8 cellular contexts compared by ENCODE assay signal in genomic region chr11:62538470-62539237, GRCh38. TPM values are rescaled to one million over a fixed set of nuclear protein-coding genes. Genes with fewer than 3 reads are reported as not detected.
DNase-seq lines count a peak whose midpoint lies in the region; ATAC-seq and TF ChIP-seq lines count a peak whose summit lies in the region.

No MANE protein-coding gene starts in this region.

- H3K36me3 ChIP-seq in left lung (peaks cover 2 to 31% of the 10 kb centered on the region in 2 donors), tibial artery (peaks cover 27 to 51% (median 35%) of the 10 kb centered on the region in 3 donors)

- H3K27me3 Mint-ChIP-seq in activated CD4-positive, alpha-beta T cell treated with anti-CD3 and anti-CD28 coated beads, Interleukin-2, amount 10 ng/mL, durations not matched to agents 7 days and 5 days = no peaks in the 10 kb centered on the region
- H3K27me3 Mint-ChIP-seq in activated CD8-positive, alpha-beta T cell treated with anti-CD3 and anti-CD28 coated beads for 36 hours = no peaks in the 10 kb centered on the region

- H3K9me3 ChIP-seq in left lung (no peaks in the 10 kb centered on the region), tibial artery (no peaks in the 10 kb centered on the region)

- peaks cover 23% of the 10 kb centered on the region for H3K36me3 Mint-ChIP-seq in activated CD4-positive, alpha-beta T cell treated with anti-CD3 and anti-CD28 coated beads, Interleukin-2, amount 10 ng/mL, durations not matched to agents 7 days and 5 days (ENCODE audit: low read depth)
- peaks cover 3% of the 10 kb centered on the region for H3K36me3 Mint-ChIP-seq in activated CD8-positive, alpha-beta T cell treated with anti-CD3 and anti-CD28 coated beads for 36 hours (ENCODE audit: low read depth)

- H3K27me3 ChIP-seq in left lung = no peaks in the 10 kb centered on the region
- H3K27me3 ChIP-seq in tibial artery = no peaks in the 10 kb centered on the region

- no peak for TF ChIP-seq CTCF in activated CD8-positive, alpha-beta T cell treated with anti-CD3 and anti-CD28 coated beads for 36 hours (IDR thresholded peaks at IDR 0.05)
- no peak for TF ChIP-seq CTCF in left lung (IDR thresholded peaks at IDR 0.05)
- no peak for TF ChIP-seq CTCF in tibial artery (IDR thresholded peaks at IDR 0.05)

- in situ Hi-C loops in KBM-7 (cut with MboI; ENCODE audit: low pct_unique_long_range_greater_than_20kb, low sequenced_read_pairs) = no loop called here

- H3K4me3 ChIP-seq in left lung (no peak overlapping the region), tibial artery (peak overlapping the region; percentile 86 to 87)

- POLR2A ChIA-PET in activated CD4-positive, alpha-beta T cell treated with anti-CD3 and anti-CD28 coated beads, Interleukin-2, amount 10 ng/mL, durations not matched to agents 7 days and 5 days (lab: Charles Lee) = no interaction called here
- POLR2A ChIA-PET in activated CD8-positive, alpha-beta T cell treated with anti-CD3 and anti-CD28 coated beads for 36 hours (lab: Charles Lee) = interaction anchor here (1.4 to 1.5 kb wide), 2 partner anchors 20 to 41 kb away, joined by 3 to 4 read pairs; no protein-coding TSS in a partner anchor

- H3K4me1 Mint-ChIP-seq in activated CD4-positive, alpha-beta T cell treated with anti-CD3 and anti-CD28 coated beads, Interleukin-2, amount 10 ng/mL, durations not matched to agents 7 days and 5 days = peaks cover 59% of the 10 kb centered on the region
- H3K4me1 Mint-ChIP-seq in activated CD8-positive, alpha-beta T cell treated with anti-CD3 and anti-CD28 coated beads for 36 hours (ENCODE audit: low read depth) = peaks cover 48% of the 10 kb centered on the region

- intact Hi-C loops in activated CD8-positive, alpha-beta T cell treated with anti-CD3 and anti-CD28 coated beads for 36 hours (cut with micrococcal nuclease) = no loop called here
- intact Hi-C loops in left lung (cut with DNase I) = no loop called here
- intact Hi-C loops in tibial artery (cut with DNase I; ENCODE audit: low total_unique reads) = no loop called here

- H3K4me1 ChIP-seq in left lung = peaks cover 60 to 69% of the 10 kb centered on the region in 2 donors
- H3K4me1 ChIP-seq in tibial artery = peaks cover 5 to 90% (median 81%) of the 10 kb centered on the region in 4 donors

- no peak for ATAC-seq in activated CD8-positive, alpha-beta T cell treated with anti-CD3 and anti-CD28 coated beads for 36 hours
- no peak for ATAC-seq in left lung
- no peak for ATAC-seq in HG03039 (IDR thresholded peaks at IDR 0.05; ENCODE audit: unreplicated experiment)

- H3K4me3 Mint-ChIP-seq in activated CD4-positive, alpha-beta T cell treated with anti-CD3 and anti-CD28 coated beads, Interleukin-2, amount 10 ng/mL, durations not matched to agents 7 days and 5 days = peak overlapping the region; percentile 40
- no peak overlapping the region for H3K4me3 Mint-ChIP-seq in activated CD8-positive, alpha-beta T cell treated with anti-CD3 and anti-CD28 coated beads for 36 hours

- DNase-seq in activated CD4-positive, alpha-beta T cell treated with anti-CD3 and anti-CD28 coated beads, Interleukin-2, amount 10 ng/mL, durations not matched to agents 7 days and 5 days = no peak
- DNase-seq in activated CD4-positive, alpha-beta T cell treated with anti-CD3 and anti-CD28 coated beads, Interleukin-2, amount 50 U/mL, for 4 hours = no peak
- no peak for DNase-seq in activated CD8-positive, alpha-beta T cell treated with anti-CD3 and anti-CD28 coated beads for 36 hours
- DNase-seq in left lung (no peak), tibial artery (no peak), KBM-7 (no peak), globus pallidus (ENCODE audit: low spot score) (no peak)

- H3K9me3 Mint-ChIP-seq in activated CD4-positive, alpha-beta T cell treated with anti-CD3 and anti-CD28 coated beads, Interleukin-2, amount 10 ng/mL, durations not matched to agents 7 days and 5 days = no peaks in the 10 kb centered on the region
- no peaks in the 10 kb centered on the region for H3K9me3 Mint-ChIP-seq in activated CD8-positive, alpha-beta T cell treated with anti-CD3 and anti-CD28 coated beads for 36 hours

- CTCF ChIA-PET in activated CD4-positive, alpha-beta T cell treated with anti-CD3 and anti-CD28 coated beads, Interleukin-2, amount 10 ng/mL, durations not matched to agents 7 days and 5 days (lab: Charles Lee) = interaction anchor here (0.6 to 10.0 kb wide), 5 partner anchors 19 to 114 kb away, joined by 3 to 83 read pairs (median 7); no protein-coding TSS in a partner anchor
- CTCF ChIA-PET in activated CD8-positive, alpha-beta T cell treated with anti-CD3 and anti-CD28 coated beads for 36 hours (lab: Charles Lee) = interaction anchor here (1.9 to 10.6 kb wide), 3 partner anchors 13 to 144 kb away, joined by 5 to 186 read pairs (median 18); partner anchors contain the start of gene SCGB1A1

- H3K27ac Mint-ChIP-seq in activated CD4-positive, alpha-beta T cell treated with anti-CD3 and anti-CD28 coated beads, Interleukin-2, amount 10 ng/mL, durations not matched to agents 7 days and 5 days = peak overlapping the region; percentile 69
- peak overlapping the region; percentile 77 for H3K27ac Mint-ChIP-seq in activated CD8-positive, alpha-beta T cell treated with anti-CD3 and anti-CD28 coated beads for 36 hours

- H3K27ac ChIP-seq in left lung (peak overlapping the region; percentile 61 to 96), tibial artery (peak overlapping the region; percentile 98)

RNA-seq across cellular contexts. Expression of gene AHNAK, which starts 8.0 kb away (rescaled TPM):
- 100 to 1,000 TPM; 206 to 237 TPM for total RNA-seq in activated CD4-positive, alpha-beta T cell treated with anti-CD3 and anti-CD28 coated beads, Interleukin-2, amount 10 ng/mL, durations not matched to agents 7 days and 5 days
- 10 to 100 TPM; 41.1 to 43.0 TPM for total RNA-seq in activated CD8-positive, alpha-beta T cell treated with anti-CD3 and anti-CD28 coated beads for 36 hours
- 100 to 1,000 TPM; 437 to 636 TPM for total RNA-seq in left lung

RNA-seq across cellular contexts. Expression of gene EEF1G, which starts 35.0 kb away (rescaled TPM):
- total RNA-seq in activated CD4-positive, alpha-beta T cell treated with anti-CD3 and anti-CD28 coated beads, Interleukin-2, amount 10 ng/mL, durations not matched to agents 7 days and 5 days = 1,000 to 10,000 TPM; 1,239 to 1,470 TPM
- total RNA-seq in activated CD8-positive, alpha-beta T cell treated with anti-CD3 and anti-CD28 coated beads for 36 hours = 1,000 to 10,000 TPM; 1,925 to 1,979 TPM
- total RNA-seq in left lung = 1,000 to 10,000 TPM in 1 of 2 donors, 100 to 1,000 TPM in 1; 973 to 1,076 TPM

RNA-seq across cellular contexts. Expression of gene TUT1, which starts 52.7 kb away (rescaled TPM):
- 10 to 100 TPM; 24.1 to 26.0 TPM for total RNA-seq in activated CD4-positive, alpha-beta T cell treated with anti-CD3 and anti-CD28 coated beads, Interleukin-2, amount 10 ng/mL, durations not matched to agents 7 days and 5 days
- total RNA-seq in activated CD8-positive, alpha-beta T cell treated with anti-CD3 and anti-CD28 coated beads for 36 hours = 10 to 100 TPM; 34.4 to 38.0 TPM
- 10 to 100 TPM; 12.6 to 19.8 TPM for total RNA-seq in left lung

Comparison
In these comparisons a context has a peak if more than half of its experiments do, and no peak if none do; other contexts are left out.
1. H3K4me3 ChIP-seq: peak in tibial artery (2 of 2); none in left lung (0 of 2).
2. RNA of gene AHNAK, which starts 8.0 kb away (total RNA-seq): 437 to 636 TPM in left lung and 206 to 237 TPM in activated CD4-positive, alpha-beta T cell treated with anti-CD3 and anti-CD28 coated beads, Interleukin-2, amount 10 ng/mL, durations not matched to agents 7 days and 5 days; 41.1 to 43.0 TPM in activated CD8-positive, alpha-beta T cell treated with anti-CD3 and anti-CD28 coated beads for 36 hours; every median in the first group is over 4 times any median in the second.